1 cellular context compared by ENCODE assay signal in genomic region chr15:98506711-98507110, GRCh38.
TF ChIP-seq lines count a peak whose summit lies in the region.

No MANE protein-coding gene starts in this region.

TF ChIP-seq in WTC11, 78 proteins besides CTCF, POLR2A, EP300 and RAD21 (continued from another document):
- TF ChIP-seq ZNF532 (CRISPR knock-in tag; IDR thresholded peaks at IDR 0.05; ENCODE audit: borderline replicate concordance) (no peak), NFYB (CRISPR knock-in tag; conservative IDR thresholded peaks at IDR 0.05; ENCODE audit: low read depth) (no peak), KAT7 (CRISPR knock-in tag; IDR thresholded peaks at IDR 0.05; ENCODE audit: borderline replicate concordance) (no peak), NR3C1 (CRISPR knock-in tag; conservative IDR thresholded peaks at IDR 0.05; ENCODE audit: low read depth) (no peak), SMAD4 (CRISPR knock-in tag; IDR thresholded peaks at IDR 0.05) (no peak), E2F4 (CRISPR knock-in tag; IDR thresholded peaks at IDR 0.05; ENCODE audit: borderline replicate concordance, low read depth) (no peak)
TF ChIP-seq in WTC11: peak in this region for 0.
